In genomic region chr17:80256034-80256350, GRCh38 we compare ENCODE assay signal across 15 cellular contexts. TPM values are rescaled to one million over a fixed set of nuclear protein-coding genes. Genes with fewer than 3 reads are reported as not detected.
DNase-seq lines count a peak whose midpoint lies in the region; ATAC-seq and TF ChIP-seq lines count a peak whose summit lies in the region.
"Had no signal": no experiment of that assay in that cellular context is flagged by ENCODE, and none has a peak within 500 bp of the region (broad histone marks: within the 10 kb centered on the region; RNA-seq: fewer than 3 reads in every experiment).

No MANE protein-coding gene starts in this region.

- H3K4me1 ChIP-seq in RWPE2 (ENCODE audit: insufficient read depth, poor library complexity, severe bottlenecking) (peaks cover 16% of the 10 kb centered on the region), esophagus squamous epithelium (peaks cover 21 to 75% (median 22%) of the 10 kb centered on the region in 3 donors)

- TF ChIP-seq POLR2A in esophagus squamous epithelium (IDR thresholded peaks at IDR 0.05) = no peak

- H3K27ac Mint-ChIP-seq in stimulated activated naive CD8-positive, alpha-beta T cell treated with anti-CD3 and anti-CD28 coated beads, Interleukin-15, Interleukin-2, amounts not matched to agents 100 ng/mL and 50 ng/mL, for 24 hours = peak overlapping the region; percentile 87
- no peak overlapping the region for H3K27ac Mint-ChIP-seq in stimulated activated naive CD8-positive, alpha-beta T cell treated with anti-CD3 and anti-CD28 coated beads, Interleukin-15, amount 100 ng/mL, for 72 hours
- H3K27ac Mint-ChIP-seq: B cell had no signal

- WGBS in esophagus squamous epithelium, 2 donors = 86 to 96% methylated on average over 5 of the region's 5 CpGs

- H3K27me3 ChIP-seq in RWPE2 (ENCODE audit: insufficient read depth, poor library complexity, severe bottlenecking) (no peaks in the 10 kb centered on the region), esophagus squamous epithelium (no peaks in the 10 kb centered on the region)

- H3K4me3 Mint-ChIP-seq in stimulated activated naive CD8-positive, alpha-beta T cell treated with anti-CD3 and anti-CD28 coated beads, Interleukin-15, Interleukin-2, amounts not matched to agents 100 ng/mL and 50 ng/mL, for 24 hours = no peak overlapping the region
- no peak overlapping the region for H3K4me3 Mint-ChIP-seq in stimulated activated naive CD8-positive, alpha-beta T cell treated with anti-CD3 and anti-CD28 coated beads, Interleukin-15, amount 100 ng/mL, for 72 hours
- H3K4me3 Mint-ChIP-seq: B cell had no signal

- no peak for ATAC-seq in stimulated activated naive CD8-positive, alpha-beta T cell treated with anti-CD3 and anti-CD28 coated beads, Interleukin-15, amount 100 ng/mL, for 72 hours
- ATAC-seq in RWPE2 (ENCODE audit: low read depth) = no peak

- H3K9me3 ChIP-seq in RWPE2 (ENCODE audit: severe bottlenecking) (no peaks in the 10 kb centered on the region), esophagus squamous epithelium (no peaks in the 10 kb centered on the region)

- H3K4me1 Mint-ChIP-seq in stimulated activated naive CD8-positive, alpha-beta T cell treated with anti-CD3 and anti-CD28 coated beads, Interleukin-15, Interleukin-2, amounts not matched to agents 100 ng/mL and 50 ng/mL, for 24 hours (ENCODE audit: low read depth) = peaks cover 71% of the 10 kb centered on the region
- peaks cover 67% of the 10 kb centered on the region for H3K4me1 Mint-ChIP-seq in stimulated activated naive CD8-positive, alpha-beta T cell treated with anti-CD3 and anti-CD28 coated beads, Interleukin-15, amount 100 ng/mL, for 72 hours

- H3K27me3 Mint-ChIP-seq in stimulated activated naive CD8-positive, alpha-beta T cell treated with anti-CD3 and anti-CD28 coated beads, Interleukin-15, Interleukin-2, amounts not matched to agents 100 ng/mL and 50 ng/mL, for 24 hours = no peaks in the 10 kb centered on the region
- H3K27me3 Mint-ChIP-seq in stimulated activated naive CD8-positive, alpha-beta T cell treated with anti-CD3 and anti-CD28 coated beads, Interleukin-15, amount 100 ng/mL, for 72 hours = no peaks in the 10 kb centered on the region
- H3K27me3 Mint-ChIP-seq: B cell had no signal

- intact Hi-C loops in esophagus squamous epithelium (cut with DNase I) = no loop called here

- no peaks in the 10 kb centered on the region for H3K9me3 Mint-ChIP-seq in stimulated activated naive CD8-positive, alpha-beta T cell treated with anti-CD3 and anti-CD28 coated beads, Interleukin-15, Interleukin-2, amounts not matched to agents 100 ng/mL and 50 ng/mL, for 24 hours
- H3K9me3 Mint-ChIP-seq in stimulated activated naive CD8-positive, alpha-beta T cell treated with anti-CD3 and anti-CD28 coated beads, Interleukin-15, amount 100 ng/mL, for 72 hours = no peaks in the 10 kb centered on the region

- DNase-seq in stimulated activated naive CD8-positive, alpha-beta T cell treated with anti-CD3 and anti-CD28 coated beads, Interleukin-15, amount 100 ng/mL, for 72 hours = no peak
- DNase-seq in RWPE2 (ENCODE audit: low spot score) (no peak), esophagus squamous epithelium (lab: John Stamatoyannopoulos, UW) (no peak), NCI-H2107 (lab: John Stamatoyannopoulos, UW) (no peak)
- no peak for DNase-seq in stimulated activated CD4-positive, alpha-beta T cell treated with anti-CD3 and anti-CD28 coated beads, Interleukin-1b, Interleukin-23, amount 100 ng/mL, for 48 hours
- no peak for DNase-seq in effector CD8-positive, alpha-beta T cell (lab: John Stamatoyannopoulos, UW)
- DNase-seq: activated T-cell treated with anti-CD3 and anti-CD28 coated beads for 4 hours; KG1; NCI-H1048; NCI-H2081 treated with DMSO at 0.1 percent for 48 hours; NCI-H526; OCI-M1; stimulated activated naive CD4-positive, alpha-beta T cell had no signal

- H3K27ac ChIP-seq in RWPE2 (ENCODE audit: poor library complexity, severe bottlenecking) (peak overlapping the region; percentile 84), esophagus squamous epithelium (peak overlapping the region in 3 of 4 donors; percentile 21 to 95 (median 78))

- H3K4me3 ChIP-seq in RWPE2 (ENCODE audit: severe bottlenecking) (no peak overlapping the region), esophagus squamous epithelium (no peak overlapping the region)

- TF ChIP-seq CTCF in RWPE2 (IDR thresholded peaks at IDR 0.05; ENCODE audit: poor library complexity, severe bottlenecking) (no peak), esophagus squamous epithelium (IDR thresholded peaks at IDR 0.05) (no peak)

- H3K36me3 ChIP-seq in RWPE2 (ENCODE audit: low read depth) = no peaks in the 10 kb centered on the region
- H3K36me3 ChIP-seq in esophagus squamous epithelium = peaks cover 0 to 13% (median 0%) of the 10 kb centered on the region in 3 donors

- no peaks in the 10 kb centered on the region for H3K36me3 Mint-ChIP-seq in stimulated activated naive CD8-positive, alpha-beta T cell treated with anti-CD3 and anti-CD28 coated beads, Interleukin-15, Interleukin-2, amounts not matched to agents 100 ng/mL and 50 ng/mL, for 24 hours (ENCODE audit: low read depth)

RNA-seq across cellular contexts. Expression of gene RNF213, which starts 4.7 kb away (rescaled TPM):
- total RNA-seq in esophagus squamous epithelium = 10 to 100 TPM; 56.1 to 67.9 (median 60.9) TPM

RNA-seq across cellular contexts. Expression of gene SLC26A11, which starts 35.8 kb away (rescaled TPM):
- total RNA-seq in esophagus squamous epithelium = 10 to 100 TPM in 1 of 4 donors, 1 to 10 TPM in 3; 5.7 to 11.4 (median 7.6) TPM

RNA-seq across cellular contexts. Expression of gene SGSH, which starts 35.9 kb away (rescaled TPM):
- total RNA-seq in esophagus squamous epithelium = 10 to 100 TPM in 3 of 4 donors, 1 to 10 TPM in 1; 8.7 to 18.7 (median 12.9) TPM
